Comparison of ENCODE assay signal across 7 cellular contexts in the genomic region with DNA sequence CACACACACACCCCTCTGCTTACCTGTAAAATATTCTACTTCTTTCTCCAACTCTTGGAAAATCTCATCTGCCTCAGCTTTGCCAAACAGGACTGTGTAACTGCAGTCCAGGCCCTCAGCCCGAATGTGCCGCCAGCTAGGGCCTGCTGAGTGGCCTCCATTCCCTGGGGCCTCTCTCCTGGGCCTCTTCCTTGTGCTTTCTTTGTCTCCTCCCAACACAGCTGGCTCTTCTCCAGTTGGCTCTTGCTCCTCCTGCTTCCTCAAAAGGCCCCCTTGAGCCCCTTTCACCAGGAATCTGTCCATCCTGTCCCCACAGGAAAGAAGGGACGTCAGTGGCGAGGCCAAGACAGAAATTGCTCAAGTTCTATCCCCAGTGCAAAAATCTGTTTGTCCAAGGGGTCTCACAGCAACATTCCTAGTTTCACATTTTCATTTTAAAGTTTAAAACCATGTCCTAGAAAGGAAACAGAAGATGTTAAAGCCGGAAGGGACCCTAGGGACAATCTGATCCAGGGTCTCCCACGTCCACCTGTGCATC. TPM values are rescaled to one million over a fixed set of nuclear protein-coding genes. Genes with fewer than 3 reads are reported as not detected.
DNase-seq lines count a peak whose midpoint lies in the region; ATAC-seq and TF ChIP-seq lines count a peak whose summit lies in the region.

No MANE protein-coding gene starts in this region.

- no peaks in the 10 kb centered on the region for H3K9me3 ChIP-seq in HCT116 (ENCODE audit: control insufficient read depth in 1 of 2, insufficient read depth in 1 of 2, low read depth in 1 of 2, low read length in 2 of 2)
- H3K9me3 ChIP-seq in SK-N-MC (ENCODE audit: low read depth, low read length), result no peaks in the 10 kb centered on the region

- intact Hi-C loops in HCT116 (cut with micrococcal nuclease), result loop anchor here (2.0 to 10.0 kb wide), 6 partner anchors 138 to 530 kb away; a partner anchor contains a TSS

- H3K4me3 Mint-ChIP-seq in stimulated activated effector memory CD8-positive, alpha-beta T cell treated with anti-CD3 and anti-CD28 coated beads, Interleukin-12 subunit alpha, Interleukin-12 subunit beta, amount 100 ng/mL, for 72 hours, result peak overlapping the region; percentile 72

- H3K27me3 ChIP-seq in HCT116 (ENCODE audit: insufficient read depth, low read length), result no peaks in the 10 kb centered on the region

- H3K9ac ChIP-seq in HCT116 (ENCODE audit: low read length) (peak overlapping the region; percentile 83), SK-N-MC (ENCODE audit: insufficient read length) (peak overlapping the region; percentile 78)

- no peak for TF ChIP-seq RAD21 in HCT116 (IDR thresholded peaks at IDR 0.05; ENCODE audit: low read depth)

- peaks cover 13 to 31% of the 10 kb centered on the region in 2 experiments; a peak in 3 of 4 replicates for H3K4me1 ChIP-seq in HCT116 (ENCODE audit: control insufficient read depth in 1 of 2, insufficient read depth in 2 of 2, low read length in 2 of 2)

- RAD21 ChIA-PET in HCT116 (lab: Charles Lee; ENCODE audit: low non-redundant PET in 1 of 2, low total read pairs in 2 of 2, uncharacterized antibody in 2 of 2, unreplicated experiment in 2 of 2), result no interaction called here

- H4K20me1 ChIP-seq in HCT116 (ENCODE audit: insufficient read depth), result no peaks in the 10 kb centered on the region

- H3K27ac ChIP-seq in HCT116 (ENCODE audit: low read depth, low read length) (peak overlapping the region; percentile 40), SK-N-MC (peak overlapping the region; percentile 7; the same call in 1 of the 2 replicates)

- no peak for ATAC-seq in HCT116
- ATAC-seq in stimulated activated effector memory CD8-positive, alpha-beta T cell treated with anti-CD3 and anti-CD28 coated beads, Interleukin-12 subunit alpha, Interleukin-12 subunit beta, amount 100 ng/mL, for 72 hours, result no peak
- no peak for ATAC-seq in HG03159 (IDR thresholded peaks at IDR 0.05; ENCODE audit: unreplicated experiment)
- ATAC-seq in GM18907 (IDR thresholded peaks at IDR 0.05; ENCODE audit: unreplicated experiment), result no peak

- no TSS peak for BruUV-seq in HCT116 (replicated peaks; lab: Mats Ljungman, UMichigan)

- H3K36me3 ChIP-seq in HCT116 (ENCODE audit: control insufficient read depth in 1 of 2, insufficient read depth in 2 of 2, low read length in 2 of 2) (peaks cover 10 to 21% of the 10 kb centered on the region in 2 experiments; a peak in 3 of 4 replicates), SK-N-MC (ENCODE audit: insufficient read depth, low read length) (peaks cover 43% of the 10 kb centered on the region)

- TF ChIP-seq CTCF in HCT116 (IDR thresholded peaks at IDR 0.05 in 2 of 3, conservative IDR thresholded peaks at IDR 0.05 in 1 of 3; ENCODE audit: borderline replicate concordance in 1 of 3, insufficient read depth in 1 of 3, low read depth in 2 of 3, low read length in 2 of 3), result no peak
- no peak for TF ChIP-seq CTCF in fibroblast of the aortic adventitia (IDR thresholded peaks at IDR 0.05; ENCODE audit: insufficient read depth, low read length)

- POLR2A ChIA-PET in HCT116 (lab: Charles Lee), result interaction anchor here (0.7 kb wide), 1 partner anchor 293 kb away, joined by 3 read pairs; no protein-coding TSS in a partner anchor

- CTCF ChIA-PET in HCT116 (lab: Charles Lee), result interaction anchor here (0.5 to 1.0 kb wide), 4 partner anchors 17 to 527 kb away, joined by 3 read pairs; no protein-coding TSS in a partner anchor

- peak overlapping the region; percentile 91 for H3K4me2 ChIP-seq in HCT116 (ENCODE audit: low read length)

- H2AFZ ChIP-seq in HCT116 (ENCODE audit: low read depth, low read length, poor library complexity, severe bottlenecking), result no peak overlapping the region

- peak overlapping the region; percentile 57 to 66 for H3K4me3 ChIP-seq in HCT116 (replicated peaks in 1 of 2; ENCODE audit: low read depth in 1 of 2, low read length in 2 of 2)
- H3K4me3 ChIP-seq in SK-N-MC, result peak overlapping the region; percentile 77
- H3K4me3 ChIP-seq in fibroblast of the aortic adventitia (ENCODE audit: low read depth, low read length), result peak overlapping the region; percentile 72

- DNase-seq in HCT116 (ENCODE audit: low read depth, low spot score) (no peak), SK-N-MC (ENCODE audit: low read depth, low spot score) (no peak), fibroblast of the aortic adventitia (ENCODE audit: low read depth) (peak; percentile 10), DMS153 treated with DMSO at 0.1 percent for 48 hours (lab: John Stamatoyannopoulos, UW; ENCODE audit: unreplicated experiment) (no peak)
- DNase-seq in stimulated activated effector memory CD8-positive, alpha-beta T cell treated with anti-CD3 and anti-CD28 coated beads, Interleukin-12 subunit alpha, Interleukin-12 subunit beta, amount 100 ng/mL, for 72 hours (ENCODE audit: low spot score in 2 of 2), result no peak

- H3K4me1 Mint-ChIP-seq in stimulated activated effector memory CD8-positive, alpha-beta T cell treated with anti-CD3 and anti-CD28 coated beads, Interleukin-12 subunit alpha, Interleukin-12 subunit beta, amount 100 ng/mL, for 72 hours, result peaks cover 35% of the 10 kb centered on the region

- H3K9me2 ChIP-seq in HCT116 (ENCODE audit: insufficient read depth), result no peaks in the 10 kb centered on the region

- H3K9me3 Mint-ChIP-seq in stimulated activated effector memory CD8-positive, alpha-beta T cell treated with anti-CD3 and anti-CD28 coated beads, Interleukin-12 subunit alpha, Interleukin-12 subunit beta, amount 100 ng/mL, for 72 hours, result no peaks in the 10 kb centered on the region

- peaks cover 34% of the 10 kb centered on the region for H3K36me3 Mint-ChIP-seq in stimulated activated effector memory CD8-positive, alpha-beta T cell treated with anti-CD3 and anti-CD28 coated beads, Interleukin-12 subunit alpha, Interleukin-12 subunit beta, amount 100 ng/mL, for 72 hours

- no peak for TF ChIP-seq POLR2A in HCT116 (IDR thresholded peaks at IDR 0.05; ENCODE audit: borderline replicate concordance, extremely low read depth, insufficient read depth, insufficient read length)

- H3K79me2 ChIP-seq in HCT116 (ENCODE audit: insufficient read depth, low read length), result peaks cover 30% of the 10 kb centered on the region

- H3K27ac Mint-ChIP-seq in stimulated activated effector memory CD8-positive, alpha-beta T cell treated with anti-CD3 and anti-CD28 coated beads, Interleukin-12 subunit alpha, Interleukin-12 subunit beta, amount 100 ng/mL, for 72 hours, result peak overlapping the region; percentile 84

TF ChIP-seq in HCT116, 20 proteins besides CTCF, POLR2A, EP300 and RAD21:
- no peak for TF ChIP-seq SRF (IDR thresholded peaks at IDR 0.05; ENCODE audit: low read depth)
- TF ChIP-seq SP1 (IDR thresholded peaks at IDR 0.05; ENCODE audit: low read depth), result no peak
- TF ChIP-seq CBX3 (IDR thresholded peaks at IDR 0.05; ENCODE audit: low read depth), result no peak
- TF ChIP-seq YY1 (IDR thresholded peaks at IDR 0.05; ENCODE audit: extremely low read depth, insufficient replicate concordance, low read depth, low read length), result no peak
- TF ChIP-seq, protein P1, sequence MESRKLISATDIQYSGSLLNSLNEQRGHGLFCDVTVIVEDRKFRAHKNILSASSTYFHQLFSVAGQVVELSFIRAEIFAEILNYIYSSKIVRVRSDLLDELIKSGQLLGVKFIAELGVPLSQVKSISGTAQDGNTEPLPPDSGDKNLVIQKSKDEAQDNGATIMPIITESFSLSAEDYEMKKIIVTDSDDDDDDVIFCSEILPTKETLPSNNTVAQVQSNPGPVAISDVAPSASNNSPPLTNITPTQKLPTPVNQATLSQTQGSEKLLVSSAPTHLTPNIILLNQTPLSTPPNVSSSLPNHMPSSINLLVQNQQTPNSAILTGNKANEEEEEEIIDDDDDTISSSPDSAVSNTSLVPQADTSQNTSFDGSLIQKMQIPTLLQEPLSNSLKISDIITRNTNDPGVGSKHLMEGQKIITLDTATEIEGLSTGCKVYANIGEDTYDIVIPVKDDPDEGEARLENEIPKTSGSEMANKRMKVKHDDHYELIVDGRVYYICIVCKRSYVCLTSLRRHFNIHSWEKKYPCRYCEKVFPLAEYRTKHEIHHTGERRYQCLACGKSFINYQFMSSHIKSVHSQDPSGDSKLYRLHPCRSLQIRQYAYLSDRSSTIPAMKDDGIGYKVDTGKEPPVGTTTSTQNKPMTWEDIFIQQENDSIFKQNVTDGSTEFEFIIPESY (IDR thresholded peaks at IDR 0.05; ENCODE audit: extremely low read depth, insufficient replicate concordance, low read length), result no peak
- TF ChIP-seq, protein P2, sequence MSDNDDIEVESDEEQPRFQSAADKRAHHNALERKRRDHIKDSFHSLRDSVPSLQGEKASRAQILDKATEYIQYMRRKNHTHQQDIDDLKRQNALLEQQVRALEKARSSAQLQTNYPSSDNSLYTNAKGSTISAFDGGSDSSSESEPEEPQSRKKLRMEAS (IDR thresholded peaks at IDR 0.05), result no peak
- no peak for TF ChIP-seq CEBPB (IDR thresholded peaks at IDR 0.05; ENCODE audit: low read depth)

RNA-seq across cellular contexts. Expression of a gene that starts 0.7 kb away (rescaled TPM):
- total RNA-seq in HCT116 (2021; ENCODE audit: unreplicated experiment) (35.8 TPM), fibroblast of the aortic adventitia (ENCODE audit: low replicate concordance) (9.9 and 20.7 TPM in 2 replicates)
- 34.7 and 39.7 TPM in 2 replicates for polyA plus RNA-seq in HCT116 (2012)

RNA-seq across cellular contexts. Expression of a gene that starts 4.8 kb away (rescaled TPM):
- 99.0 TPM for total RNA-seq in HCT116 (2021; ENCODE audit: unreplicated experiment)
- polyA plus RNA-seq in HCT116 (2012), result 20.7 and 28.8 TPM in 2 replicates
- 27.1 and 30.8 TPM in 2 replicates for total RNA-seq in fibroblast of the aortic adventitia (ENCODE audit: low replicate concordance)

RNA-seq across cellular contexts. Expression of a gene that starts 23.8 kb away (rescaled TPM):
- 11.1 TPM for total RNA-seq in HCT116 (2021; ENCODE audit: unreplicated experiment)
- polyA plus RNA-seq in HCT116 (2012), result 3.7 and 4.6 TPM in 2 replicates
- 14.7 and 31.2 TPM in 2 replicates for total RNA-seq in fibroblast of the aortic adventitia (ENCODE audit: low replicate concordance)

RNA-seq across cellular contexts. Expression of a gene that starts 40.2 kb away (rescaled TPM):
- total RNA-seq in HCT116 (2021; ENCODE audit: unreplicated experiment), result 9.2 TPM
- 7.0 and 8.2 TPM in 2 replicates for polyA plus RNA-seq in HCT116 (2012)
- total RNA-seq in fibroblast of the aortic adventitia (ENCODE audit: low replicate concordance), result 4.1 and 11.2 TPM in 2 replicates
